Comparison of ENCODE assay signal across 21 cellular contexts in the genomic region with DNA sequence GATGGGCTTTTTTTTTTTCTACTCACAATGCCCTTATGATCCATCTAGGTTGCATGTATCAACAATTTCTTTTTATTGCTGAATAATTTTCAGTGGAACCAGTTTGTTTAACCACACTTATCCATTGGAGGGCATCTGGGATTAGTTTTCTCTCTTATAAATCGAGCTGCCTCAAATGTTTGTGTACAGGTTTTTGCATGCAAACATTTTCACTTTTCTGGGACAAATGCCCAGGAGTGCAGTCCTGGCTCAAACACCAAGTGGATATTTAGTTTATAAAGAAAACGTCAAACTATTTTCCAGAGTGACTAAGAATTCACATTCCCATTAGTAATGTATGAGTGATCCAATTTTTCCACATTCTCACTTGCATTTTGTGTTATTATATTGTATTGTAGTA.
DNase-seq lines count a peak whose midpoint lies in the region; ATAC-seq and TF ChIP-seq lines count a peak whose summit lies in the region.
"Had no signal": no experiment of that assay in that cellular context is flagged by ENCODE, and none has a peak within 500 bp of the region (broad histone marks: within the 10 kb centered on the region; RNA-seq: fewer than 3 reads in every experiment).

No MANE protein-coding gene starts in this region.

- no peak for ATAC-seq in HG02759 (IDR thresholded peaks at IDR 0.05; ENCODE audit: unreplicated experiment)
- no peak for ATAC-seq in omental fat pad (ENCODE audit: low FRiP score)
- ATAC-seq in HG02588 (IDR thresholded peaks at IDR 0.05; ENCODE audit: unreplicated experiment), result no peak
- ATAC-seq: GM23338, heart right ventricle had no signal

- H3K27ac Mint-ChIP-seq in chondrocyte (ENCODE audit: unreplicated experiment), result no peak overlapping the region
- H3K27ac Mint-ChIP-seq: GM23338; stimulated activated naive CD8-positive, alpha-beta T cell treated with anti-CD3 and anti-CD28 coated beads, Interleukin-15, Interleukin-2, amounts not matched to agents 100 ng/mL and 50 ng/mL, for 24 hours had no signal

- H3K4me3 ChIP-seq in HFF-Myc (replicated peaks; ENCODE audit: low read depth, low read length), result no peak overlapping the region
- H3K4me3 ChIP-seq in liver (ENCODE audit: low read depth in 1 of 3, low read length in 3 of 3), result no peak overlapping the region
- H3K4me3 ChIP-seq: GM23338, heart right ventricle, upper lobe of left lung had no signal

- H3K27me3 Mint-ChIP-seq in chondrocyte (ENCODE audit: low read depth), result peaks cover 3% of the 10 kb centered on the region
- H3K27me3 Mint-ChIP-seq: stimulated activated naive CD8-positive, alpha-beta T cell treated with anti-CD3 and anti-CD28 coated beads, Interleukin-15, Interleukin-2, amounts not matched to agents 100 ng/mL and 50 ng/mL, for 24 hours had no signal

- no peak overlapping the region for H3K27ac ChIP-seq in liver (ENCODE audit: low read depth in 1 of 2, low read length in 2 of 2)
- H3K27ac ChIP-seq: heart right ventricle, upper lobe of left lung had no signal

- 19% methylated on average over 2 of the region's 2 CpGs for WGBS in liver

- no peak overlapping the region for H3K4me3 Mint-ChIP-seq in chondrocyte (ENCODE audit: unreplicated experiment)
- H3K4me3 Mint-ChIP-seq: GM23338; stimulated activated naive CD8-positive, alpha-beta T cell treated with anti-CD3 and anti-CD28 coated beads, Interleukin-15, Interleukin-2, amounts not matched to agents 100 ng/mL and 50 ng/mL, for 24 hours had no signal

- H3K9me3 ChIP-seq in liver (ENCODE audit: control insufficient read depth in 4 of 4, low read length in 3 of 4), result no peaks in the 10 kb centered on the region
- H3K9me3 ChIP-seq: Caco-2, SK-N-SH, upper lobe of left lung had no signal

- peaks cover 20% of the 10 kb centered on the region for H3K4me1 Mint-ChIP-seq in chondrocyte (ENCODE audit: low read depth)
- H3K4me1 Mint-ChIP-seq: GM23338 had no signal

- no peaks in the 10 kb centered on the region for H3K36me3 ChIP-seq in liver (ENCODE audit: control insufficient read depth in 4 of 4, insufficient read depth in 3 of 4, low read depth in 1 of 4, low read length in 3 of 4)
- H3K36me3 ChIP-seq: heart right ventricle, upper lobe of left lung had no signal

- peak; percentile 67 to 68 for TF ChIP-seq RAD21 in liver (IDR thresholded peaks at IDR 0.05)

- H3K36me3 Mint-ChIP-seq in chondrocyte (ENCODE audit: low read depth), result peaks cover 2% of the 10 kb centered on the region

- TF ChIP-seq CTCF in HFF-Myc (IDR thresholded peaks at IDR 0.05; ENCODE audit: low read depth, low read length, missing control alignments), result no peak
- TF ChIP-seq CTCF in chondrocyte (IDR thresholded peaks at IDR 0.05), result peak; percentile 74
- TF ChIP-seq CTCF in liver (IDR thresholded peaks at IDR 0.05; ENCODE audit: low read depth, low read length, missing input control), result no peak
- no peak for TF ChIP-seq CTCF in omental fat pad (IDR thresholded peaks at IDR 0.05)

- H3K4me1 ChIP-seq in liver (ENCODE audit: control insufficient read depth in 4 of 4, insufficient read depth in 4 of 4, low read length in 3 of 4), result peaks cover 0 to 31% (median 20%) of the 10 kb centered on the region in 4 donors
- H3K4me1 ChIP-seq: Caco-2 had no signal

- no peak overlapping the region for H3K9ac ChIP-seq in liver (ENCODE audit: low read depth in 1 of 2, low read length in 2 of 2)
- H3K9ac ChIP-seq: SK-N-SH had no signal

- DNase-seq in AG08396 (ENCODE audit: low spot score) (peak; percentile 66), HFF-Myc (ENCODE audit: extremely low read depth, low read depth) (peak; percentile 66), chondrocyte (ENCODE audit: low spot score) (no peak), NCI-H2196 treated with DMSO at 0.1 percent for 48 hours (lab: John Stamatoyannopoulos, UW; ENCODE audit: unreplicated experiment) (no peak), omental fat pad (ENCODE audit: low spot score) (no peak)
- DNase-seq: activated CD4-positive, CD25-positive, alpha-beta regulatory T cell treated with anti-CD3 and anti-CD28 coated beads, Interleukin-2, amount 50 U/mL, for 72 hours; activated gamma-delta T cell; Caco-2; cortex of kidney; heart right ventricle; Kasumi-1; kidney; NCI-H1436 treated with DMSO at 0.1 percent for 48 hours; SK-N-SH; T1000; upper lobe of left lung had no signal

- H3K27me3 ChIP-seq in liver (ENCODE audit: control insufficient read depth in 4 of 4, insufficient read depth in 4 of 4, low read length in 3 of 4), result no peaks in the 10 kb centered on the region
- H3K27me3 ChIP-seq: heart right ventricle, upper lobe of left lung had no signal

- peaks cover 6% of the 10 kb centered on the region for H3K9me3 Mint-ChIP-seq in chondrocyte (ENCODE audit: low read depth)
- H3K9me3 Mint-ChIP-seq: GM23338 had no signal

TF ChIP-seq in liver, 16 proteins besides CTCF, POLR2A, EP300 and RAD21:
- TF ChIP-seq, protein P1, sequence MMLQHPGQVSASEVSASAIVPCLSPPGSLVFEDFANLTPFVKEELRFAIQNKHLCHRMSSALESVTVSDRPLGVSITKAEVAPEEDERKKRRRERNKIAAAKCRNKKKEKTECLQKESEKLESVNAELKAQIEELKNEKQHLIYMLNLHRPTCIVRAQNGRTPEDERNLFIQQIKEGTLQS (IDR thresholded peaks at IDR 0.05), result no peak
- TF ChIP-seq GABPA (IDR thresholded peaks at IDR 0.05 in 1 of 2, conservative IDR thresholded peaks at IDR 0.05 in 1 of 2) (no peak), FOXA2 (IDR thresholded peaks at IDR 0.05) (no peak), JUND (IDR thresholded peaks at IDR 0.05) (no peak), HNF4G (IDR thresholded peaks at IDR 0.05) (no peak), HNF4A (conservative IDR thresholded peaks at IDR 0.05) (no peak), NR2F2 (IDR thresholded peaks at IDR 0.05) (no peak)
- TF ChIP-seq, protein P2, sequence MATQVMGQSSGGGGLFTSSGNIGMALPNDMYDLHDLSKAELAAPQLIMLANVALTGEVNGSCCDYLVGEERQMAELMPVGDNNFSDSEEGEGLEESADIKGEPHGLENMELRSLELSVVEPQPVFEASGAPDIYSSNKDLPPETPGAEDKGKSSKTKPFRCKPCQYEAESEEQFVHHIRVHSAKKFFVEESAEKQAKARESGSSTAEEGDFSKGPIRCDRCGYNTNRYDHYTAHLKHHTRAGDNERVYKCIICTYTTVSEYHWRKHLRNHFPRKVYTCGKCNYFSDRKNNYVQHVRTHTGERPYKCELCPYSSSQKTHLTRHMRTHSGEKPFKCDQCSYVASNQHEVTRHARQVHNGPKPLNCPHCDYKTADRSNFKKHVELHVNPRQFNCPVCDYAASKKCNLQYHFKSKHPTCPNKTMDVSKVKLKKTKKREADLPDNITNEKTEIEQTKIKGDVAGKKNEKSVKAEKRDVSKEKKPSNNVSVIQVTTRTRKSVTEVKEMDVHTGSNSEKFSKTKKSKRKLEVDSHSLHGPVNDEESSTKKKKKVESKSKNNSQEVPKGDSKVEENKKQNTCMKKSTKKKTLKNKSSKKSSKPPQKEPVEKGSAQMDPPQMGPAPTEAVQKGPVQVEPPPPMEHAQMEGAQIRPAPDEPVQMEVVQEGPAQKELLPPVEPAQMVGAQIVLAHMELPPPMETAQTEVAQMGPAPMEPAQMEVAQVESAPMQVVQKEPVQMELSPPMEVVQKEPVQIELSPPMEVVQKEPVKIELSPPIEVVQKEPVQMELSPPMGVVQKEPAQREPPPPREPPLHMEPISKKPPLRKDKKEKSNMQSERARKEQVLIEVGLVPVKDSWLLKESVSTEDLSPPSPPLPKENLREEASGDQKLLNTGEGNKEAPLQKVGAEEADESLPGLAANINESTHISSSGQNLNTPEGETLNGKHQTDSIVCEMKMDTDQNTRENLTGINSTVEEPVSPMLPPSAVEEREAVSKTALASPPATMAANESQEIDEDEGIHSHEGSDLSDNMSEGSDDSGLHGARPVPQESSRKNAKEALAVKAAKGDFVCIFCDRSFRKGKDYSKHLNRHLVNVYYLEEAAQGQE (IDR thresholded peaks at IDR 0.05), result no peak
- TF ChIP-seq, protein P3, sequence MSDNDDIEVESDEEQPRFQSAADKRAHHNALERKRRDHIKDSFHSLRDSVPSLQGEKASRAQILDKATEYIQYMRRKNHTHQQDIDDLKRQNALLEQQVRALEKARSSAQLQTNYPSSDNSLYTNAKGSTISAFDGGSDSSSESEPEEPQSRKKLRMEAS (IDR thresholded peaks at IDR 0.05), result no peak

Comparison
In these comparisons a context has a peak if more than half of its experiments do, and no peak if none do; other contexts are left out.
1. DNase-seq: peak in AG08396 (single experiment) and HFF-Myc (single experiment); none in chondrocyte (single experiment), NCI-H2196 treated with DMSO at 0.1 percent for 48 hours (single experiment) and omental fat pad (single experiment).